In the genomic region with DNA sequence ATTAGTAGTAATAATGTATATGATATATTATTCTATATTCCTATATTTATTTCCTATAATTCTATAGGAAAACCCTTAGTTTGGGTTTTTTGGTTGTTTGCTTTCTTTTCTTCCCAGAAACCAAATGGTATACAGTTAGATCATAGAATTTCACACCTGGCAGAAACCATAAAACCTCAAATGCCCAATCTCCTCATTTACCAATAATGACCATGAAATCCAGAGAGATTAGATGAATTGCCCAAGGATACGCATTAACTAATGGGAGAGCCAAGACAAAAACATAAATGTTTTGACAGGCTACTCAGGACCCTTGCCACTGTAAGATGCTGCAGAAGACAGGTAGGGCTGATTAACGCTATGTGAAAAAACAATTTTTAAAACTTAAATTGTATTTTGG, we compare ENCODE assay signal across 25 cellular contexts.
"Had no signal": no experiment of that assay in that cellular context is flagged by ENCODE, and none has a peak within 500 bp of the region (broad histone marks: within the 10 kb centered on the region; RNA-seq: fewer than 3 reads in every experiment).

No MANE protein-coding gene starts in this region.

- H3K4me1 ChIP-seq: left ventricle myocardium inferior, prostate gland, spleen had no signal

- DNase-seq: hypothalamus; immature natural killer cell; left ventricle myocardium inferior; midbrain; mucosa of descending colon; naive thymus-derived CD4-positive, alpha-beta T cell; ovary; retina; right cardiac atrium; spleen; stimulated activated CD4-positive, alpha-beta T cell treated with anti-CD3 and anti-CD28 coated beads, Interleukin-4, amount 100 ng/mL, for 24 hours; stimulated activated naive CD4-positive, alpha-beta T cell; tibial artery; trophoblast cell; upper lobe of right lung had no signal

- H3K9me3 ChIP-seq: left ventricle myocardium inferior, mucosa of descending colon, ovary, prostate gland, spleen, suprapubic skin, thoracic aorta, tibial artery, upper lobe of right lung had no signal

- H3K4me3 ChIP-seq: left ventricle myocardium inferior, lung, mucosa of descending colon, ovary, prostate gland, skin epidermis, spleen, suprapubic skin, thoracic aorta, tibial artery, upper lobe of right lung had no signal

- FAIRE-seq: islet of Langerhans, urothelium cell line had no signal

- H3K27ac ChIP-seq: left ventricle myocardium inferior, ovary, prostate gland, spleen, suprapubic skin, thoracic aorta, tibial artery, upper lobe of right lung had no signal

- ATAC-seq: mucosa of descending colon; naive thymus-derived CD4-positive, alpha-beta T cell; natural killer cell treated with Interleukin-12 subunit alpha and Interleukin-12 subunit beta and Interleukin-15 and Interleukin-18, amount 100 ng/mL, for 72 hours; right cardiac atrium; sciatic nerve; stimulated activated effector memory CD8-positive, alpha-beta T cell treated with anti-CD3 and anti-CD28 coated beads, Interleukin-12 subunit alpha, Interleukin-12 subunit beta, amount 100 ng/mL, for 72 hours; upper lobe of right lung had no signal

- H3K36me3 ChIP-seq: left ventricle myocardium inferior, ovary, prostate gland, spleen, suprapubic skin, thoracic aorta, tibial artery, upper lobe of right lung had no signal

- H3K27me3 ChIP-seq: ovary, spleen, suprapubic skin, tibial artery, upper lobe of right lung had no signal
